13 cellular contexts compared by ENCODE assay signal in the genomic region with DNA sequence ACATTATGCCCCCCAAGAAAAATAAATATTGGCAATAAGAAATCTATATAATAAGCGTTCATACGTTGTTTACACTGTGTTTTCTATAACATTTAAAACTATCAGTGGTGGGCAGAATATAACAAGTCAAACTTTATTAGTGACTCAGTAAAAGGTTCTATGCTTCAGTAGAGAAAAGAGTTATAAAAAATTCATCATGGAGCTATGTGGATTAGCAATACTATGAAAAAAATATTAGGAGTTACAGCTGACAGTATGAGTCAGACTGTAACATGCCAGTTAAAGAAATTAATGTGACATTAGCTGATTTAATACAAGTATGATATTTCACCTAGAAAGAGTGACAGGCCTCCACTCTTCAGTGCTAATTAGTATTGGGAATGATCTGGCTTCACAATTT.
A peak's percentile ranks its signal among the peaks of the same experiment; 100 is the strongest.
DNase-seq lines count a peak whose midpoint lies in the region; ATAC-seq and TF ChIP-seq lines count a peak whose summit lies in the region.
"Had no signal": no experiment of that assay in that cellular context is flagged by ENCODE, and none has a peak within 500 bp of the region (broad histone marks: within the 10 kb centered on the region; RNA-seq: fewer than 3 reads in every experiment).

No MANE protein-coding gene starts in this region.

- TF ChIP-seq CTCF in GM20000 (IDR thresholded peaks at IDR 0.05; ENCODE audit: extremely low read depth, missing control alignments) = no peak

- peak; percentile 25 for DNase-seq in kidney glomerular epithelial cell (lab: John Stamatoyannopoulos, UW)
- DNase-seq in renal cortical epithelial cell (ENCODE audit: low read depth) = peak; percentile 43
- no peak for DNase-seq in GM20000 (ENCODE audit: low spot score)
- DNase-seq in NCI-H446 (lab: John Stamatoyannopoulos, UW) = no peak
- DNase-seq: C1 segment of cervical spinal cord; Caco-2; CD4-positive, alpha-beta memory T cell; DMS153; DND-41; H9 had no signal

- ATAC-seq in esophagus mucosa (peak; percentile 72), GM18868 (IDR thresholded peaks at IDR 0.05; ENCODE audit: unreplicated experiment) (no peak)
- ATAC-seq: HCT116 had no signal

Comparison
In these comparisons a context has a peak if more than half of its experiments do, and no peak if none do; other contexts are left out.
1. DNase-seq: peak in kidney glomerular epithelial cell (single experiment) and renal cortical epithelial cell (single experiment); none in GM20000 (single experiment) and NCI-H446 (0 of 2).